Comparison of ENCODE assay signal across 8 cellular contexts in the genomic region with DNA sequence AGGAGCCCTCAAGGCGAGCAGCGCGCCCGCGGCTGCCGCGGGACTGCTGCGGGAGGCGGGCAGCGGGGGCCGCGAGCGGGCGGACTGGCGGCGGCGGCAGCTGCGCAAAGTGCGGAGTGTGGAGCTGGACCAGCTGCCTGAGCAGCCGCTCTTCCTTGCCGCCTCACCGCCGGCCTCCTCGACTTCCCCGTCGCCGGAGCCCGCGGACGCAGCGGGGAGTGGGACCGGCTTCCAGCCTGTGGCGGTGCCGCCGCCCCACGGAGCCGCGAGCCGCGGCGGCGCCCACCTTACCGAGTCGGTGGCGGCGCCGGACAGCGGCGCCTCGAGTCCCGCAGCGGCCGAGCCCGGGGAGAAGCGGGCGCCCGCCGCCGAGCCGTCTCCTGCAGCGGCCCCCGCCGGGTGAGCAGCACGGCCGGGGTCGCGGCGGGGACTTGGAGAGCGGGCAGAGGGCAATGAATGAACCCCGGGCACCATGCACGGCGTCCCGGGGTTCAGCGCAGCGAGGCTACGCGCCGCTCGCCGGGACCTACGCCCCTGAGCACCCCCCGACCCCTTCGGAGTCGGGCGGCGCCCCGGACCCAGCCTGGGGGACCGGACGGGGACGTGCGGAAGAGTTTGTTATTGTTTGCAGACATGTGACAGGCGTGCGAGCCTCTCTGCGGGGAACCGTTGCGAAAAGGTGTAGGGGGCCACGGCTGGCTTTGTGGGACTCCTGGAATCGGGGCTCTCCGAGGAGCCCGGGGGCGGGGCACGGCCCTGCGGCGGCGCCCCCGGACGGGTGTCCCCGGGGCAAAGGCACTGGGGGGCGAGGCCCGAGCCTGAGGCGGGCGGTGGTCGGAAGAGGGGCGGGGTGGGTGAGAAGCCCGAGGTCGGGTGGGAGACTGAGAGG. TPM values are rescaled to one million over a fixed set of nuclear protein-coding genes. Genes with fewer than 3 reads are reported as not detected.
DNase-seq lines count a peak whose midpoint lies in the region; ATAC-seq and TF ChIP-seq lines count a peak whose summit lies in the region.

No MANE protein-coding gene starts in this region.

- peak overlapping the region; percentile 74 for H3K27ac ChIP-seq in OCI-LY7 (ENCODE audit: low read depth, low read length, poor library complexity, severe bottlenecking)

- peaks cover 34% of the 10 kb centered on the region for H4K20me1 ChIP-seq in OCI-LY7 (ENCODE audit: insufficient read depth, low read length)

- CTCF ChIA-PET in OCI-LY7 (lab: Charles Lee; ENCODE audit: unreplicated experiment): interaction anchor here (0.5 kb wide), 1 partner anchor 9 kb away, joined by 3 read pairs; no protein-coding TSS in a partner anchor
- CTCF ChIA-PET in activated naive CD4-positive, alpha-beta T cell treated with anti-CD3 and anti-CD28 coated beads, Interleukin-2, amount 10 ng/mL, durations not matched to agents 7 days and 5 days (lab: Charles Lee): interaction anchor here (0.5 kb wide), 1 partner anchor 33 kb away, joined by 3 read pairs; no protein-coding TSS in a partner anchor

- H3K27me3 Mint-ChIP-seq in activated naive CD4-positive, alpha-beta T cell treated with anti-CD3 and anti-CD28 coated beads, Interleukin-2, amount 10 ng/mL, durations not matched to agents 7 days and 5 days: no peaks in the 10 kb centered on the region
- H3K27me3 Mint-ChIP-seq in progenitor cell of endocrine pancreas: peaks cover 20% of the 10 kb centered on the region

- H3K27ac Mint-ChIP-seq in activated naive CD4-positive, alpha-beta T cell treated with anti-CD3 and anti-CD28 coated beads, Interleukin-2, amount 10 ng/mL, durations not matched to agents 7 days and 5 days: peak overlapping the region; percentile 93
- H3K27ac Mint-ChIP-seq in progenitor cell of endocrine pancreas: no peak overlapping the region

- H3K9me3 ChIP-seq in OCI-LY7 (ENCODE audit: low read length): no peaks in the 10 kb centered on the region

- peak; percentile 62 for DNase-seq in NK-92 treated with Interleukin-12 subunit alpha and Interleukin-12 subunit beta, amount 100 ng/mL, for 24 hours (lab: John Stamatoyannopoulos, UW)
- no peak for DNase-seq in NK-92 (lab: John Stamatoyannopoulos, UW; ENCODE audit: unreplicated experiment)
- peak; percentile 70 for DNase-seq in OCI-LY7 (ENCODE audit: low spot score)
- peak; percentile 65 for DNase-seq in activated naive CD4-positive, alpha-beta T cell treated with anti-CD3 and anti-CD28 coated beads, Interleukin-2, amount 10 ng/mL, durations not matched to agents 7 days and 5 days
- peak; percentile 54 for DNase-seq in Right ventricle myocardium superior
- DNase-seq in progenitor cell of endocrine pancreas (ENCODE audit: low spot score, unreplicated experiment): peak; percentile 18
- DNase-seq in NCI-H2029 treated with DMSO at 0.1 percent for 48 hours (lab: John Stamatoyannopoulos, UW): no peak

- H2AFZ ChIP-seq in OCI-LY7 (ENCODE audit: low read length): peak overlapping the region; percentile 75

- BruUV-seq in OCI-LY7 (replicated peaks; lab: Mats Ljungman, UMichigan): no TSS peak

- peaks cover 52% of the 10 kb centered on the region for H3K4me1 ChIP-seq in OCI-LY7 (ENCODE audit: insufficient read depth, low read length, poor library complexity, severe bottlenecking)

- TF ChIP-seq CTCF in OCI-LY7 (conservative IDR thresholded peaks at IDR 0.05; ENCODE audit: low read length) (no peak), progenitor cell of endocrine pancreas (IDR thresholded peaks at IDR 0.05; ENCODE audit: unreplicated experiment) (no peak)

- H3K79me2 ChIP-seq in OCI-LY7 (ENCODE audit: insufficient read depth, low read depth, low read length): peaks cover 56% of the 10 kb centered on the region

- no peaks in the 10 kb centered on the region for H3K9me3 Mint-ChIP-seq in activated naive CD4-positive, alpha-beta T cell treated with anti-CD3 and anti-CD28 coated beads, Interleukin-2, amount 10 ng/mL, durations not matched to agents 7 days and 5 days
- H3K9me3 Mint-ChIP-seq in progenitor cell of endocrine pancreas (ENCODE audit: low read depth): no peaks in the 10 kb centered on the region

- intact Hi-C loops in OCI-LY7 (cut with micrococcal nuclease; ENCODE audit: unreplicated experiment): loop anchor here (1.0 to 5.0 kb wide), 8 partner anchors 81 to 401 kb away; no protein-coding TSS in a partner anchor
- intact Hi-C loops in Right ventricle myocardium superior (cut with DNase I): loop anchor here (10.0 kb wide), 1 partner anchor 331 kb away; no protein-coding TSS in a partner anchor

- H3K4me3 ChIP-seq in OCI-LY7 (ENCODE audit: low read depth, low read length, poor library complexity, severe bottlenecking): peak overlapping the region; percentile 95

- H3K9me2 ChIP-seq in OCI-LY7 (ENCODE audit: insufficient read depth, low read length): no peaks in the 10 kb centered on the region

- peak overlapping the region; percentile 98 for H3K4me2 ChIP-seq in OCI-LY7 (ENCODE audit: low read length)

- H3K36me3 ChIP-seq in OCI-LY7 (ENCODE audit: insufficient read depth, low read length): peaks cover 6% of the 10 kb centered on the region

- peak overlapping the region; percentile 89 for H3K4me3 Mint-ChIP-seq in activated naive CD4-positive, alpha-beta T cell treated with anti-CD3 and anti-CD28 coated beads, Interleukin-2, amount 10 ng/mL, durations not matched to agents 7 days and 5 days
- peak overlapping the region; percentile 85 for H3K4me3 Mint-ChIP-seq in progenitor cell of endocrine pancreas (ENCODE audit: low read depth)

- H3K4me1 Mint-ChIP-seq in activated naive CD4-positive, alpha-beta T cell treated with anti-CD3 and anti-CD28 coated beads, Interleukin-2, amount 10 ng/mL, durations not matched to agents 7 days and 5 days: peaks cover 49% of the 10 kb centered on the region
- H3K4me1 Mint-ChIP-seq in progenitor cell of endocrine pancreas (ENCODE audit: low read depth): peaks cover 23% of the 10 kb centered on the region

- peaks cover 33% of the 10 kb centered on the region for H3K36me3 Mint-ChIP-seq in activated naive CD4-positive, alpha-beta T cell treated with anti-CD3 and anti-CD28 coated beads, Interleukin-2, amount 10 ng/mL, durations not matched to agents 7 days and 5 days
- no peaks in the 10 kb centered on the region for H3K36me3 Mint-ChIP-seq in progenitor cell of endocrine pancreas (ENCODE audit: insufficient read depth)

- ATAC-seq in HG02970 (IDR thresholded peaks at IDR 0.05; ENCODE audit: low FRiP score, unreplicated experiment): peak; percentile 37
- ATAC-seq in Right ventricle myocardium superior (ENCODE audit: poor library complexity): peak; percentile 32

- POLR2A ChIA-PET in OCI-LY7 (lab: Charles Lee): interaction anchor here (0.5 to 0.6 kb wide), 2 partner anchors 146 to 1508 kb away, joined by 4 to 7 read pairs; a partner anchor contains a TSS

RNA-seq across cellular contexts. Expression of a gene that starts 0.6 kb away (rescaled TPM):
- 25.9 and 29.9 TPM in 2 replicates for total RNA-seq in OCI-LY7 (2014; rRNA removed; shearing (Covaris generic))
- total RNA-seq in OCI-LY7 (2022): 29.4 and 31.5 TPM in 2 replicates
- 5.6 TPM for total RNA-seq in Right ventricle myocardium superior
- total RNA-seq in progenitor cell of endocrine pancreas: 20.0 and 24.3 TPM in 2 replicates

Comparison
In these comparisons a context has a peak if more than half of its experiments do, and no peak if none do; other contexts are left out.
1. DNase-seq: peak in NK-92 treated with Interleukin-12 subunit alpha and Interleukin-12 subunit beta, amount 100 ng/mL, for 24 hours (single experiment), OCI-LY7 (single experiment), activated naive CD4-positive, alpha-beta T cell treated with anti-CD3 and anti-CD28 coated beads, Interleukin-2, amount 10 ng/mL, durations not matched to agents 7 days and 5 days (single experiment), Right ventricle myocardium superior (single experiment) and progenitor cell of endocrine pancreas (single experiment); none in NK-92 (single experiment) and NCI-H2029 treated with DMSO at 0.1 percent for 48 hours (single experiment).